12 cellular contexts compared by ENCODE assay signal in the genomic region with DNA sequence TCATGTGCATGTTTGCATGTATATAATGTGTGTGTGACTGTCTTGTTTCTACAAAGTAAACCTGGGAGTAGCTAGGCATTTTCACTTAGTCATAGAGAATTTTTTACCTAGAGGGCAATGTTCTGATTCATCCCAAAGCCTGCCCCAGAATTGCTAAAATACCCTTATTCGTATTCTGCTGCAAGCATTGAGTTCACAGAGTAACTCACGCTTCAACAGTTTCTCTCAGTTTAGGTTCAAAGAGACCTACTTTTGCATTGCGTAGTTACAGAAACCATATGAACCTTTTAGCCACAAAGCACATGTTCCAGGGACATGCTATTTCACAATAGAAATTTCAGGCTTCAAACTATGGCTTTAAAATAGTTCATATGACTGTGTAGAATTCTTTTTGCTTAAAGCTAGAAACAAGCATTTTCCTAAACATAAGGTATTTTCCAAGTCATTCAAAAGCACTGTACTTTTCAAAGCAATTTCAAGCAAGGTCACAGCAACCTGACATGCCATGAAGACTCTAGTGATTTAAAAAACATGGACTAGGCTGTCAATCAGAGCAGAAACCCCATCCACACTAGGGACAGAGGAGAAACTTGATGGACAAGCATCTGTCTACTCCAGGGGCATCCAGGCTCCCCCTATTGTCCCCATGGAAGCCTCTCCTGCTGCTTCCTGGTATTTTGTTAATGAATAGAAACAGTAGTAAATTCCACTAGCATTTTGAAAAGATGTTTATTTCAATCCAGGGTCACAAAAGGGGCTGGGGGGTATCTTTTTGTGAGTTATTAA.
DNase-seq lines count a peak whose midpoint lies in the region; ATAC-seq, FAIRE-seq and TF ChIP-seq lines count a peak whose summit lies in the region.
"Had no signal": no experiment of that assay in that cellular context is flagged by ENCODE, and none has a peak within 500 bp of the region (broad histone marks: within the 10 kb centered on the region; RNA-seq: fewer than 3 reads in every experiment).

No MANE protein-coding gene starts in this region.

- H2AK5ac ChIP-seq in H1 (ENCODE audit: low read depth, low read length) (no peak overlapping the region), trophoblast cell (ENCODE audit: low read length) (no peak overlapping the region)

- no peak for TF ChIP-seq POLR2A in H1 (IDR thresholded peaks at IDR 0.05; ENCODE audit: control extremely low read depth in 1 of 2, low read depth in 2 of 2, low read length in 2 of 2)

- DNase-seq in H1 (ENCODE audit: low read depth in 1 of 2, low spot score in 2 of 2) (no peak), trophoblast cell (peak; percentile 83 to 97), DMS79 treated with DMSO at 0.1 percent for 48 hours (lab: John Stamatoyannopoulos, UW) (no peak), posterior vena cava (ENCODE audit: low spot score) (no peak), A172 (ENCODE audit: low spot score) (no peak)
- DNase-seq: kidney, NCI-H510A treated with DMSO at 0.1 percent for 48 hours had no signal

- H3K23ac ChIP-seq in H1 (ENCODE audit: insufficient read length) (no peak overlapping the region), trophoblast cell (ENCODE audit: low read length) (no peak overlapping the region)

- H2BK12ac ChIP-seq in H1 (ENCODE audit: low read depth, low read length) (no peak overlapping the region), trophoblast cell (ENCODE audit: low read length) (no peak overlapping the region)

- peak overlapping the region; percentile 27; the same call in 1 of the 2 replicates for H2BK20ac ChIP-seq in H1 (ENCODE audit: low read length)

- intact Hi-C loops in posterior vena cava (cut with DNase I): no loop called here

- CTCF ChIA-PET in H1 (lab: Charles Lee; ENCODE audit: partially characterized antibody): interaction anchor here (0.7 to 1.9 kb wide), 4 partner anchors 11 to 71 kb away, joined by 3 to 13 read pairs (median 3); no protein-coding TSS in a partner anchor

- peak in 1 of 2 experiments; percentile 4; a peak in 2 of 4 replicates for TF ChIP-seq RAD21 in H1 (IDR thresholded peaks at IDR 0.05 in 1 of 2, conservative IDR thresholded peaks at IDR 0.05 in 1 of 2; ENCODE audit: low read depth in 2 of 2, low read length in 2 of 2)

- peak overlapping the region; percentile 89 for H4K5ac ChIP-seq in H1 (ENCODE audit: insufficient read length, low read depth, low read length)

- H4K12ac ChIP-seq in trophoblast cell (ENCODE audit: low read depth, low read length): no peak overlapping the region

- TF ChIP-seq CTCF in H1 (IDR thresholded peaks at IDR 0.05; ENCODE audit: control extremely low read depth in 1 of 3, insufficient read depth in 1 of 3, low read depth in 1 of 3, low read length in 3 of 3): peak in 2 of 3 experiments; percentile 2 to 26; a peak in 2 of 4 replicates

- H3K14ac ChIP-seq in H1 (ENCODE audit: insufficient read length) (no peak overlapping the region), trophoblast cell (ENCODE audit: low read length) (no peak overlapping the region)

- H3K27me3 ChIP-seq in H1 (replicated peaks in 1 of 4; ENCODE audit: control insufficient read depth in 3 of 4, extremely low read depth in 1 of 4, insufficient read depth in 3 of 4, low read length in 3 of 4): no peaks in the 10 kb centered on the region
- H3K27me3 ChIP-seq in trophoblast cell (ENCODE audit: insufficient read depth, low read length): no peaks in the 10 kb centered on the region
- H3K27me3 ChIP-seq: ascending aorta had no signal

- H3K4me3 ChIP-seq in H1 (ENCODE audit: extremely low read depth in 1 of 4, insufficient read depth in 2 of 4, low read depth in 3 of 4, low read length in 4 of 4) (peak overlapping the region in 1 of 4 experiments; percentile 27; a peak in 1 of 8 replicates), trophoblast cell (ENCODE audit: low read depth, low read length) (no peak overlapping the region)
- H3K4me3 ChIP-seq: ascending aorta had no signal

- no peaks in the 10 kb centered on the region for H4K20me1 ChIP-seq in H1 (replicated peaks in 1 of 2; ENCODE audit: control insufficient read depth in 1 of 2, insufficient read depth in 2 of 2, low read length in 2 of 2)

- H3K9ac ChIP-seq in H1 (replicated peaks in 1 of 4; ENCODE audit: extremely low read depth in 1 of 4, low read depth in 3 of 4, low read length in 3 of 4): no peak overlapping the region
- no peak overlapping the region for H3K9ac ChIP-seq in trophoblast cell (ENCODE audit: low read length)

- H3K4ac ChIP-seq in H1 (replicated peaks; ENCODE audit: insufficient read length, low read depth, low read length): no peak overlapping the region
- H3K4ac ChIP-seq in trophoblast cell (ENCODE audit: low read depth, low read length): no peak overlapping the region

- no peak for TF ChIP-seq EP300 in H1 (IDR thresholded peaks at IDR 0.05; ENCODE audit: borderline replicate concordance in 1 of 2, low read depth in 2 of 2, low read length in 2 of 2)

- no peaks in the 10 kb centered on the region for H3K79me1 ChIP-seq in H1 (ENCODE audit: low read depth, low read length)
- no peaks in the 10 kb centered on the region for H3K79me1 ChIP-seq in trophoblast cell (ENCODE audit: low read length)

- H4K8ac ChIP-seq in H1 (ENCODE audit: extremely low read depth, insufficient read depth, low read length) (no peak overlapping the region), trophoblast cell (ENCODE audit: low read depth, low read length) (no peak overlapping the region)

- 31% methylated on average over 3 of the region's 3 CpGs; no CpG with 5 or more reads in 1 of the 2 experiments for WGBS in H1 (ENCODE audit: extremely low coverage in 1 of 2, insufficient coverage in 1 of 2, insufficient read length in 1 of 2, insufficient replicate concordance in 2 of 2, low coverage in 1 of 2, low lambda C conversion rate in 2 of 2, missing lambda C conversion rate in 1 of 2), 2 experiments
- WGBS in trophoblast cell (ENCODE audit: extremely low coverage, insufficient coverage, insufficient read length): no CpG with 5 or more reads among the region's 3 CpGs

- ATAC-seq in GM19463 (IDR thresholded peaks at IDR 0.05; ENCODE audit: unreplicated experiment) (peak; percentile 85), HG03460 (IDR thresholded peaks at IDR 0.05; ENCODE audit: unreplicated experiment) (peak; percentile 77), HG03025 (IDR thresholded peaks at IDR 0.05; ENCODE audit: low FRiP score, unreplicated experiment) (no peak)
- ATAC-seq: activated CD4-positive, CD25-positive, alpha-beta regulatory T cell treated with anti-CD3 and anti-CD28 coated beads, Interleukin-2, amount 50 U/mL, for 24 hours had no signal

- peak overlapping the region; percentile 38 for H2BK120ac ChIP-seq in H1 (replicated peaks; ENCODE audit: low read depth, low read length)
- no peak overlapping the region for H2BK120ac ChIP-seq in trophoblast cell (ENCODE audit: insufficient read depth, low read length, poor library complexity)

- no peak overlapping the region for H2BK15ac ChIP-seq in H1 (ENCODE audit: low read length)

- H2BK5ac ChIP-seq in H1 (ENCODE audit: low read depth, low read length): peak overlapping the region; percentile 0; the same call in 1 of the 2 replicates
- no peak overlapping the region for H2BK5ac ChIP-seq in trophoblast cell (ENCODE audit: low read depth, low read length, poor library complexity)

- H3K18ac ChIP-seq in H1 (ENCODE audit: extremely low read depth, low read length): peak overlapping the region; percentile 20; the same call in 1 of the 2 replicates
- H3K18ac ChIP-seq in trophoblast cell (ENCODE audit: low read length): no peak overlapping the region

- H3K27ac ChIP-seq in H1 (ENCODE audit: low read depth, low read length) (no peak overlapping the region; the same call in 1 of the 2 replicates), trophoblast cell (ENCODE audit: low read depth, low read length) (peak overlapping the region; percentile 33)
- H3K27ac ChIP-seq: ascending aorta had no signal

- H3K79me2 ChIP-seq in H1 (ENCODE audit: control insufficient read depth in 1 of 2, insufficient read depth in 2 of 2, low read length in 2 of 2): no peaks in the 10 kb centered on the region
- H3K79me2 ChIP-seq in trophoblast cell (ENCODE audit: control insufficient read depth, insufficient read depth, low read length, poor library complexity): no peaks in the 10 kb centered on the region

- FAIRE-seq in H1 (lab: Jason Lieb, UNC): peak; percentile 74

- H3K4me1 ChIP-seq in H1 (replicated peaks in 1 of 4; ENCODE audit: control insufficient read depth in 3 of 4, insufficient read depth in 4 of 4, low read length in 3 of 4) (peaks cover 6 to 11% (median 9%) of the 10 kb centered on the region in 4 experiments; a peak in 4 of 7 replicates), trophoblast cell (ENCODE audit: control insufficient read depth in 1 of 2, insufficient read depth in 2 of 2, low read length in 2 of 2) (no peaks in the 10 kb centered on the region)
- H3K4me1 ChIP-seq: ascending aorta had no signal

- H3K36me3 ChIP-seq in H1 (ENCODE audit: control insufficient read depth in 2 of 4, insufficient read depth in 4 of 4, low read length in 3 of 4) (peaks cover 0 to 6% (median 0%) of the 10 kb centered on the region in 4 experiments; a peak in 1 of 8 replicates), trophoblast cell (ENCODE audit: control insufficient read depth in 1 of 2, insufficient read depth in 2 of 2, low read length in 2 of 2) (no peaks in the 10 kb centered on the region)
- H3K36me3 ChIP-seq: ascending aorta had no signal

- no peak overlapping the region for H2AFZ ChIP-seq in H1 (ENCODE audit: low read length)
- H2AFZ ChIP-seq in trophoblast cell (ENCODE audit: insufficient read depth, low read length, poor library complexity): no peak overlapping the region

- H3K23me2 ChIP-seq in H1 (ENCODE audit: low read depth, low read length): no peaks in the 10 kb centered on the region

- peak overlapping the region; percentile 7 to 43; a peak in 3 of 4 replicates for H3K4me2 ChIP-seq in H1 (ENCODE audit: insufficient read depth in 1 of 2, low read depth in 2 of 2, low read length in 2 of 2)
- no peak overlapping the region for H3K4me2 ChIP-seq in trophoblast cell (ENCODE audit: low read length)

- H3K56ac ChIP-seq in H1 (replicated peaks; ENCODE audit: insufficient read length, low read depth, low read length): no peak overlapping the region

- POLR2A ChIA-PET in H1 (lab: Charles Lee; ENCODE audit: partially characterized antibody): no interaction called here

- H3K9me3 ChIP-seq in H1 (ENCODE audit: insufficient read depth in 2 of 2, low read depth in 1 of 2, low read length in 1 of 2): peaks cover 0 to 4% of the 10 kb centered on the region in 2 experiments; a peak in 1 of 4 replicates
- H3K9me3 ChIP-seq in trophoblast cell (ENCODE audit: insufficient read depth, low read depth, low read length): peaks cover 3% of the 10 kb centered on the region

- H4K91ac ChIP-seq in H1 (replicated peaks; ENCODE audit: insufficient read length, low read length): no peak overlapping the region
- no peak overlapping the region for H4K91ac ChIP-seq in trophoblast cell (ENCODE audit: low read depth, low read length)

TF ChIP-seq in H1, 55 proteins besides CTCF, POLR2A, EP300 and RAD21:
- TF ChIP-seq KDM1A (IDR thresholded peaks at IDR 0.05; ENCODE audit: borderline replicate concordance, low read length) (no peak), TEAD4 (IDR thresholded peaks at IDR 0.05; ENCODE audit: low read depth, low read length) (0 out of 2 replicates have a peak, but pooled peaks have one; percentile 17)

Comparison
In these comparisons a context has a peak if more than half of its experiments do, and no peak if none do; other contexts are left out.
1. DNase-seq: peak in trophoblast cell (2 of 2); none in H1 (0 of 2), DMS79 treated with DMSO at 0.1 percent for 48 hours (single experiment), posterior vena cava (single experiment) and A172 (single experiment).